Comparison of ENCODE assay signal across 14 cellular contexts in the genomic region with DNA sequence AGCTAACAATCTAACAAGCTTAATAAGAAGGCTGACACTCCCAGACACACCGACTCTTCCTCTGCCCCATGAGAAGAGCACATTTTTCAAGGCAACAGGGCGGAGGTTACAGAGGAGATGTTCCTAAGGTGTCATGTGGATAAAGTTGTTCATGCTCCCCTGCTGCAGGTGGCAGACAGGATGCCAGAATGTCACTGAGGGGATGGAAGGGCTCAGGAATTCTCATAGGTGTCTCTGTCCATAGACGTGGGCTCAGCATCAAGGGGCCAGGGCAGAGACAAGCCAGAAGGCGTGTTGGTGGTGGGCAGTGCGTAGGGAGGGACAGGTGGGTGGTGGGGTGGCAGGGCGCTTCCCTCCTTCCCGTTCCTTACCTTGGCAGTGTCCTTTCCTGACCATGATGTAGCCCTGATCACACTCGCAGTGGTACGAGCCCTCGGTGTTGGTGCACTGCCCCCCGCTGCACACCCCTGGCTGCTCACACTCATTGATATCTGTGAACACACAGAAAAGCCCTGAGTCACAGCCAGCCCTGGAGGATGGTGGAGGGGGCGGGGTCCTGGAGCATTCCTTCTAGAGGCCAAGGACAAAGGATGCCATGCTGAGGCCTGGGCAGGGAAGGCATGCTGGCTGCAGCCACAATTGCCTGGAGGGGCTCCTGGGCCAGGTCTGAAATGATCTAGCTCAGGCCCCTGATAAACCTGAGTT. TPM values are rescaled to one million over a fixed set of nuclear protein-coding genes. Genes with fewer than 3 reads are reported as not detected.
DNase-seq lines count a peak whose midpoint lies in the region; ATAC-seq and TF ChIP-seq lines count a peak whose summit lies in the region.
"Had no signal": no experiment of that assay in that cellular context is flagged by ENCODE, and none has a peak within 500 bp of the region (broad histone marks: within the 10 kb centered on the region; RNA-seq: fewer than 3 reads in every experiment).

No MANE protein-coding gene starts in this region.

- no peak overlapping the region for H3K4ac ChIP-seq in neuronal stem cell (ENCODE audit: low read length)

- H2BK120ac ChIP-seq in neuronal stem cell (ENCODE audit: low read depth, low read length) = no peak overlapping the region

- H3K14ac ChIP-seq in neuronal stem cell (ENCODE audit: low read length) = peak overlapping the region; percentile 32

- H4K91ac ChIP-seq in neuronal stem cell (ENCODE audit: low read depth, low read length, poor library complexity) = no peak overlapping the region

- ATAC-seq in Panc1 = peak; percentile 36; the same call in 1 of the 2 replicates
- ATAC-seq in left lung = no peak
- ATAC-seq: body of pancreas had no signal

- no peaks in the 10 kb centered on the region for H3K4me1 ChIP-seq in Panc1 (ENCODE audit: control insufficient read depth, insufficient read depth, low read length)
- peaks cover 14 to 19% of the 10 kb centered on the region in 2 donors for H3K4me1 ChIP-seq in neuronal stem cell (ENCODE audit: control insufficient read depth in 2 of 2, insufficient read depth in 1 of 2, low read depth in 1 of 2, low read length in 2 of 2)
- H3K4me1 ChIP-seq in left lung = peaks cover 11 to 12% of the 10 kb centered on the region in 2 donors
- H3K4me1 ChIP-seq: body of pancreas had no signal

- CTCF ChIA-PET in Panc1 (lab: Charles Lee) = no interaction called here

- H3K27ac ChIP-seq in Panc1 (ENCODE audit: low read length) (no peak overlapping the region), neuronal stem cell (replicated peaks; ENCODE audit: low read length) (no peak overlapping the region), left lung (no peak overlapping the region)
- H3K27ac ChIP-seq: BLaER1 treated with 17β-estradiol and CSF1 and Interleukin-3, amounts not matched to agents 10 nM and 100 nM; body of pancreas had no signal

- H2BK12ac ChIP-seq in neuronal stem cell (ENCODE audit: low read length) = no peak overlapping the region

- H3K4me3 ChIP-seq in Panc1 (ENCODE audit: low read depth in 2 of 2, low read length in 2 of 2) (no peak overlapping the region), epithelial cell of esophagus (ENCODE audit: low read length) (no peak overlapping the region), neuronal stem cell (ENCODE audit: low read length in 2 of 2) (no peak overlapping the region), left lung (no peak overlapping the region)
- H3K4me3 ChIP-seq: BLaER1 treated with 17β-estradiol and CSF1 and Interleukin-3, amounts not matched to agents 10 nM and 100 nM; body of pancreas had no signal

- intact Hi-C loops in Panc1 (cut with micrococcal nuclease; ENCODE audit: unreplicated experiment) (no loop called here), left lung (cut with DNase I) (no loop called here)

- H3K9me3 ChIP-seq in Panc1 (ENCODE audit: control insufficient read depth, insufficient read depth, low read depth, low read length) = no peaks in the 10 kb centered on the region
- no peaks in the 10 kb centered on the region for H3K9me3 ChIP-seq in neuronal stem cell (replicated peaks in 1 of 2; ENCODE audit: control insufficient read depth in 2 of 2, insufficient read depth in 1 of 2, low read depth in 1 of 2, low read length in 2 of 2)
- no peaks in the 10 kb centered on the region for H3K9me3 ChIP-seq in left lung
- H3K9me3 ChIP-seq: BLaER1 treated with 17β-estradiol and CSF1 and Interleukin-3, amounts not matched to agents 10 nM and 100 nM; body of pancreas had no signal

- POLR2A ChIA-PET in Panc1 (lab: Charles Lee) = no interaction called here

- H2BK15ac ChIP-seq in neuronal stem cell (ENCODE audit: low read length) = no peak overlapping the region

- no CpG with 5 or more reads among the region's 12 CpGs for WGBS in neuronal stem cell (ENCODE audit: extremely low coverage in 2 of 2, insufficient read length in 2 of 2, insufficient replicate concordance in 1 of 2), 2 donors

- H3K18ac ChIP-seq in neuronal stem cell (ENCODE audit: low read length) = peak overlapping the region; percentile 45

- in situ Hi-C loops in Panc1 (cut with HindIII; ENCODE audit: low pct_unique_long_range_greater_than_20kb, low sequenced_read_pairs) = no loop called here

- H3K4me2 ChIP-seq in neuronal stem cell (ENCODE audit: insufficient read depth, low read length, poor library complexity, severe bottlenecking) = no peak overlapping the region

- no peak overlapping the region for H2BK5ac ChIP-seq in neuronal stem cell (ENCODE audit: low read length)

- DNase-seq in EL (peak; percentile 58), Panc1 (ENCODE audit: low read depth, low spot score) (no peak), epithelial cell of esophagus (ENCODE audit: low read depth) (peak; percentile 58), neuronal stem cell (ENCODE audit: low spot score) (no peak), HuH-7 (ENCODE audit: low spot score) (no peak), amygdala (lab: John Stamatoyannopoulos, UW) (no peak), left lung (no peak)
- DNase-seq in activated T-cell treated with anti-CD3 and anti-CD28 coated beads, Interleukin-2, amount 50 U/mL, for 48 hours = no peak
- DNase-seq: activated T-cell treated with anti-CD3 and anti-CD28 coated beads for 4 hours, body of pancreas, hypothalamus, NCI-H1417 treated with DMSO at 0.1 percent for 48 hours, NCI-H526 had no signal

- TF ChIP-seq CTCF in Panc1 (IDR thresholded peaks at IDR 0.05) (no peak), epithelial cell of esophagus (IDR thresholded peaks at IDR 0.05; ENCODE audit: insufficient read depth, low read depth, low read length, missing control alignments) (no peak), left lung (IDR thresholded peaks at IDR 0.05) (no peak)

- H3K36me3 ChIP-seq in Panc1 (ENCODE audit: control insufficient read depth, insufficient read depth, low read length) (no peaks in the 10 kb centered on the region), neuronal stem cell (replicated peaks in 1 of 2; ENCODE audit: control insufficient read depth in 2 of 2, insufficient read depth in 2 of 2, low read length in 2 of 2) (no peaks in the 10 kb centered on the region), left lung (no peaks in the 10 kb centered on the region)

- H2AFZ ChIP-seq in neuronal stem cell (ENCODE audit: low read length) = peak overlapping the region; percentile 45

- H2AK5ac ChIP-seq in neuronal stem cell (ENCODE audit: low read depth, low read length) = no peak overlapping the region

- H3K23ac ChIP-seq in neuronal stem cell (ENCODE audit: low read depth, low read length, poor library complexity) = no peak overlapping the region

- H3K27me3 ChIP-seq in Panc1 (ENCODE audit: control insufficient read depth, insufficient read depth, low read length) = no peaks in the 10 kb centered on the region
- no peaks in the 10 kb centered on the region for H3K27me3 ChIP-seq in neuronal stem cell (ENCODE audit: control insufficient read depth in 3 of 3, insufficient read depth in 3 of 3, low read depth in 1 of 3, low read length in 3 of 3)
- H3K27me3 ChIP-seq in left lung = no peaks in the 10 kb centered on the region
- H3K27me3 ChIP-seq: BLaER1 treated with 17β-estradiol and CSF1 and Interleukin-3, amounts not matched to agents 10 nM and 100 nM; body of pancreas had no signal

- H3K79me1 ChIP-seq in neuronal stem cell (ENCODE audit: low read depth, low read length) = no peaks in the 10 kb centered on the region

- H3K9ac ChIP-seq in neuronal stem cell (ENCODE audit: low read depth, low read length, poor library complexity) = no peak overlapping the region
- H3K9ac ChIP-seq: BLaER1 treated with 17β-estradiol and CSF1 and Interleukin-3, amounts not matched to agents 10 nM and 100 nM had no signal

- no peak overlapping the region for H4K8ac ChIP-seq in neuronal stem cell (ENCODE audit: low read depth, low read length)

- no TSS peak for BruUV-seq in Panc1 (replicated peaks; lab: Mats Ljungman, UMichigan)

RNA-seq across cellular contexts. Expression of a gene that starts 23.0 kb away (rescaled TPM):
- total RNA-seq in Panc1 (2021; ENCODE audit: unreplicated experiment) = 26.1 TPM
- 23.0 TPM for polyA plus RNA-seq in Panc1 (2012; ENCODE audit: insufficient read length)
- polyA plus RNA-seq in neuronal stem cell (2013, experiment 1 of 2) = 60.9 TPM
- 63.2 TPM for polyA plus RNA-seq in neuronal stem cell (2013, experiment 2 of 2)
- 10 to 100 TPM; 22.7 to 27.7 TPM for total RNA-seq in left lung

RNA-seq across cellular contexts. Expression of a gene that starts 23.5 kb away (rescaled TPM):
- total RNA-seq in Panc1 (2021; ENCODE audit: unreplicated experiment) (141 TPM), left lung (1,000 to 10,000 TPM in 1 of 2 donors, 100 to 1,000 TPM in 1; 967 to 1,413 TPM)
- polyA plus RNA-seq in Panc1 (2012; ENCODE audit: insufficient read length) = 191 TPM
- 596 TPM for polyA plus RNA-seq in neuronal stem cell (2013, experiment 1 of 2)
- 610 TPM for polyA plus RNA-seq in neuronal stem cell (2013, experiment 2 of 2)

Comparison
In these comparisons a context has a peak if more than half of its experiments do, and no peak if none do; other contexts are left out.
1. DNase-seq: peak in EL (single experiment) and epithelial cell of esophagus (single experiment); none in Panc1 (single experiment), neuronal stem cell (single experiment), HuH-7 (single experiment), activated T-cell treated with anti-CD3 and anti-CD28 coated beads, Interleukin-2, amount 50 U/mL, for 48 hours (0 of 2), amygdala (0 of 56) and left lung (0 of 2).